Comparison of ENCODE assay signal across 8 cellular contexts in genomic region chr19:4343845-4344713, GRCh38. TPM values are rescaled to one million over a fixed set of nuclear protein-coding genes. Genes with fewer than 3 reads are reported as not detected.
DNase-seq lines count a peak whose midpoint lies in the region; ATAC-seq, FAIRE-seq and TF ChIP-seq lines count a peak whose summit lies in the region.

No MANE protein-coding gene starts in this region.

- H3K27ac ChIP-seq in heart left ventricle (peak overlapping the region in 8 of 12 donors; percentile 80 to 98 (median 94)), astrocyte (ENCODE audit: low read depth, low read length) (no peak overlapping the region), vagina (peak overlapping the region; percentile 91)

- H3K79me2 ChIP-seq in astrocyte (ENCODE audit: insufficient read depth, low read length) = no peaks in the 10 kb centered on the region

- peaks cover 0 to 18% (median 9%) of the 10 kb centered on the region in 9 donors for H3K36me3 ChIP-seq in heart left ventricle
- H3K36me3 ChIP-seq in astrocyte (ENCODE audit: insufficient read depth, low read length) = no peaks in the 10 kb centered on the region
- peaks cover 0 to 5% of the 10 kb centered on the region in 2 donors for H3K36me3 ChIP-seq in vagina

- peak overlapping the region; percentile 58 for H3K9ac ChIP-seq in astrocyte (ENCODE audit: low read length)

- FAIRE-seq in astrocyte (lab: Jason Lieb, UNC) (no peak), GM12891 (lab: Jason Lieb, UNC) (no peak)

- H3K4me2 ChIP-seq in astrocyte (ENCODE audit: low read length) = peak overlapping the region; percentile 99

- no peak for ATAC-seq in heart left ventricle
- ATAC-seq in left cardiac atrium = no peak
- no peak for ATAC-seq in memory B cell (ENCODE audit: low read depth)

- H3K4me1 Mint-ChIP-seq in astrocyte (ENCODE audit: low read depth, unreplicated experiment) (peaks cover 3% of the 10 kb centered on the region), memory B cell (peaks cover 7% of the 10 kb centered on the region)

- peak in 1 of 5 donors; percentile 56 for DNase-seq in heart left ventricle
- DNase-seq in left cardiac atrium = no peak
- DNase-seq in astrocyte (ENCODE audit: low read depth) = no peak
- DNase-seq in memory B cell (ENCODE audit: low spot score in 2 of 2) = no peak
- DNase-seq in vagina (ENCODE audit: extremely low spot score in 2 of 2) = no peak
- no peak for DNase-seq in GM12891 (ENCODE audit: insufficient read length, low spot score)
- DNase-seq in epidermal melanocyte (ENCODE audit: insufficient read length, low spot score) = no peak
- DNase-seq in NAMALWA (ENCODE audit: low spot score) = no peak

- H4K20me1 ChIP-seq in astrocyte (ENCODE audit: insufficient read depth, low read length) = no peaks in the 10 kb centered on the region

- H3K9me3 Mint-ChIP-seq in astrocyte (ENCODE audit: unreplicated experiment) = no peaks in the 10 kb centered on the region
- H3K9me3 Mint-ChIP-seq in memory B cell = no peaks in the 10 kb centered on the region

- H3K27ac Mint-ChIP-seq in astrocyte (ENCODE audit: unreplicated experiment) = no peak overlapping the region
- no peak overlapping the region for H3K27ac Mint-ChIP-seq in memory B cell

- H3K27me3 ChIP-seq in heart left ventricle (no peaks in the 10 kb centered on the region), astrocyte (ENCODE audit: insufficient read depth, low read length) (no peaks in the 10 kb centered on the region), vagina (no peaks in the 10 kb centered on the region)

- H3K4me3 ChIP-seq in heart left ventricle = peak overlapping the region; percentile 10 to 100 (median 76)
- H3K4me3 ChIP-seq in astrocyte (ENCODE audit: insufficient read depth, low read depth, low read length) = peak overlapping the region; percentile 81
- peak overlapping the region; percentile 68 to 78 for H3K4me3 ChIP-seq in vagina

- intact Hi-C loops in heart left ventricle (cut with DNase I) = loop anchor here in 5 of 10 donors (2.0 to 5.0 kb wide), 5 partner anchors 31 to 97 kb away; partner anchors contain the start of genes CHAF1A (in 1 of the 5), SH3GL1 (in 1 of the 5) and YJU2 (in 1 of the 5)
- intact Hi-C loops in left cardiac atrium (cut with DNase I) = no loop called here
- intact Hi-C loops in vagina (cut with DNase I) = no loop called here

- H3K9me3 ChIP-seq in heart left ventricle = no peaks in the 10 kb centered on the region
- H3K9me3 ChIP-seq in astrocyte (ENCODE audit: insufficient read depth, low read depth, low read length) = no peaks in the 10 kb centered on the region
- no peaks in the 10 kb centered on the region for H3K9me3 ChIP-seq in vagina

- H3K4me3 Mint-ChIP-seq in astrocyte (ENCODE audit: unreplicated experiment) = peak overlapping the region; percentile 79
- H3K4me3 Mint-ChIP-seq in memory B cell = peak overlapping the region; percentile 84

- peaks cover 0 to 19% (median 10%) of the 10 kb centered on the region in 12 donors for H3K4me1 ChIP-seq in heart left ventricle
- H3K4me1 ChIP-seq in astrocyte (ENCODE audit: insufficient read depth, low read length) = peaks cover 13% of the 10 kb centered on the region
- H3K4me1 ChIP-seq in vagina = peaks cover 12% of the 10 kb centered on the region

- no peak for TF ChIP-seq POLR2A in heart left ventricle (IDR thresholded peaks at IDR 0.05)
- no peak for TF ChIP-seq POLR2A in vagina (IDR thresholded peaks at IDR 0.05)
- TF ChIP-seq POLR2A in GM12891 (IDR thresholded peaks at IDR 0.05; ENCODE audit: low read depth, low read length) = no peak

- H2AFZ ChIP-seq in astrocyte (ENCODE audit: low read depth, low read length) = peak overlapping the region; percentile 71

- WGBS in heart left ventricle, 4 donors = 26 to 58% (median 38%) methylated on average over 17 to 45 of the region's 45 CpGs

- peaks cover 2% of the 10 kb centered on the region for H3K27me3 Mint-ChIP-seq in astrocyte (ENCODE audit: low read depth, unreplicated experiment)
- H3K27me3 Mint-ChIP-seq in memory B cell = no peaks in the 10 kb centered on the region

- H3K36me3 Mint-ChIP-seq in astrocyte (ENCODE audit: low read depth, unreplicated experiment) (peaks cover 5% of the 10 kb centered on the region), memory B cell (peaks cover 9% of the 10 kb centered on the region)

- TF ChIP-seq CTCF in heart left ventricle (IDR thresholded peaks at IDR 0.05) (no peak), astrocyte (IDR thresholded peaks at IDR 0.05; ENCODE audit: insufficient read depth, low read depth, low read length) (no peak), vagina (IDR thresholded peaks at IDR 0.05) (no peak)

TF ChIP-seq in GM12891, 5 proteins besides CTCF, POLR2A, EP300 and RAD21:
- TF ChIP-seq TAF1 (IDR thresholded peaks at IDR 0.05; ENCODE audit: low read depth, low read length) (no peak), POU2F2 (IDR thresholded peaks at IDR 0.05; ENCODE audit: low read depth, low read length) (no peak), POLR2AphosphoS5 (IDR thresholded peaks at IDR 0.05; ENCODE audit: low read depth, low read length) (no peak), SPI1 (IDR thresholded peaks at IDR 0.05; ENCODE audit: low read depth, low read length) (no peak)

RNA-seq across cellular contexts. Expression of gene MPND, which starts 0.7 kb away (rescaled TPM):
- total RNA-seq in heart left ventricle (10 to 100 TPM in 7 of 9 donors, 1 to 10 TPM in 2; 8.2 to 23.7 (median 19.0) TPM), left cardiac atrium (10 to 100 TPM; 21.1 to 22.3 TPM), astrocyte (10.3 and 14.7 TPM in 2 replicates), vagina (10.1 TPM)
- 10 to 100 TPM; 14.4 to 21.9 TPM for polyA plus RNA-seq in heart left ventricle
- 14.6 TPM for polyA plus RNA-seq in GM12891 (2012; ENCODE audit: low read depth, missing spikeins)

RNA-seq across cellular contexts. Expression of gene STAP2, which starts 5.5 kb away (rescaled TPM):
- total RNA-seq in heart left ventricle (10 to 100 TPM in 1 of 9 donors, 1 to 10 TPM in 6, under 1 TPM in 2; 0.67 to 14.2 (median 2.1) TPM), left cardiac atrium (1 to 10 TPM; 4.8 to 8.2 TPM), astrocyte (1.8 and 5.3 TPM in 2 replicates), vagina (29.2 TPM)
- polyA plus RNA-seq in heart left ventricle = 1 to 10 TPM; 1.1 to 1.9 TPM
- 6.7 TPM for polyA plus RNA-seq in GM12891 (2012; ENCODE audit: low read depth, missing spikeins)

RNA-seq across cellular contexts. Expression of gene FSD1, which starts 39.7 kb away (rescaled TPM):
- 1 to 10 TPM in 1 of 9 donors, not detected in 8; 1.2 TPM for total RNA-seq in heart left ventricle
- under 1 TPM in 1 of 2 donors, not detected in 1; 0.04 TPM for polyA plus RNA-seq in heart left ventricle
- total RNA-seq in left cardiac atrium = not detected
- total RNA-seq in astrocyte = 15.0 and 15.1 TPM in 2 replicates
- 1.7 TPM for total RNA-seq in vagina
- polyA plus RNA-seq in GM12891 (2012; ENCODE audit: low read depth, missing spikeins) = 0.87 TPM

RNA-seq across cellular contexts. Expression of gene TMIGD2, which starts 41.9 kb away (rescaled TPM):
- total RNA-seq in heart left ventricle (under 1 TPM in 3 of 9 donors, not detected in 6; 0.20 to 0.67 (median 0.30) TPM), left cardiac atrium (under 1 TPM in 1 of 2 donors, not detected in 1; 0.29 TPM), astrocyte (not detected in 2 replicates), vagina (not detected)
- polyA plus RNA-seq in heart left ventricle = under 1 TPM in 1 of 2 donors, not detected in 1; 0.06 TPM
- 0.95 TPM for polyA plus RNA-seq in GM12891 (2012; ENCODE audit: low read depth, missing spikeins)

RNA-seq across cellular contexts. Expression of gene SH3GL1, which starts 56.3 kb away (rescaled TPM):
- total RNA-seq in heart left ventricle (10 to 100 TPM; 14.4 to 43.6 (median 22.2) TPM), left cardiac atrium (10 to 100 TPM; 31.4 to 39.4 TPM), astrocyte (101 and 102 TPM in 2 replicates), vagina (65.6 TPM)
- polyA plus RNA-seq in heart left ventricle = 10 to 100 TPM; 17.3 to 43.3 TPM
- 25.7 TPM for polyA plus RNA-seq in GM12891 (2012; ENCODE audit: low read depth, missing spikeins)
